In genomic region chr6:54019860-54020259, GRCh38 we compare ENCODE assay signal across 23 cellular contexts.
A peak's percentile ranks its signal among the peaks of the same experiment; 100 is the strongest.
DNase-seq lines count a peak whose midpoint lies in the region; ATAC-seq and TF ChIP-seq lines count a peak whose summit lies in the region.
"Had no signal": no experiment of that assay in that cellular context is flagged by ENCODE, and none has a peak within 500 bp of the region (broad histone marks: within the 10 kb centered on the region; RNA-seq: fewer than 3 reads in every experiment).

No MANE protein-coding gene starts in this region.

- H3K79me2 ChIP-seq in smooth muscle cell (ENCODE audit: low read depth), result no peaks in the 10 kb centered on the region

- H4K20me1 ChIP-seq in smooth muscle cell (ENCODE audit: low read depth), result no peaks in the 10 kb centered on the region

- no peak for TF ChIP-seq CTCF in heart left ventricle (IDR thresholded peaks at IDR 0.05)
- no peak for TF ChIP-seq CTCF in smooth muscle cell (IDR thresholded peaks at IDR 0.05; ENCODE audit: borderline replicate concordance, insufficient read depth, poor library complexity, severe bottlenecking)

- H3K27ac ChIP-seq in heart left ventricle, result peak overlapping the region; percentile 69 to 93 (median 80)
- peak overlapping the region; percentile 25 for H3K27ac ChIP-seq in muscle layer of duodenum (ENCODE audit: low read length)
- no peak overlapping the region for H3K27ac ChIP-seq in smooth muscle cell (ENCODE audit: low read depth)

- H3K4me3 ChIP-seq in heart left ventricle (peak overlapping the region; percentile 19 to 59 (median 48)), muscle layer of duodenum (ENCODE audit: low read depth in 1 of 2, low read length in 2 of 2) (no peak overlapping the region), smooth muscle cell (no peak overlapping the region)
- H3K4me3 ChIP-seq: GM12878 had no signal

- DNase-seq in Right ventricle myocardium superior (no peak), cardiac septum (ENCODE audit: low spot score) (no peak), heart left ventricle (no peak), smooth muscle cell (lab: John Stamatoyannopoulos, UW; ENCODE audit: unreplicated experiment) (no peak), cerebellar nuclear complex (lab: John Stamatoyannopoulos, UW) (no peak), midbrain (lab: John Stamatoyannopoulos, UW) (no peak), NCI-H446 (lab: John Stamatoyannopoulos, UW) (no peak)
- DNase-seq: 8988T; ACHN; BE2C; CD8-positive, alpha-beta memory T cell; DMS 273 treated with DMSO at 0.1 percent for 48 hours; DMS79; GDM1; Karpas-422; NCI-H146; NCI-H2029; NCI-H526 treated with DMSO at 0.1 percent for 48 hours; SK-N-SH had no signal

- peak; percentile 54 for ATAC-seq in Right ventricle myocardium superior (ENCODE audit: poor library complexity)
- ATAC-seq in heart left ventricle, result peak in 3 of 4 donors; percentile 45 to 60 (median 53)
- ATAC-seq: GM12878, HepG2, Panc1 had no signal

- intact Hi-C loops in Right ventricle myocardium superior (cut with DNase I) (no loop called here), cardiac septum (cut with DNase I) (loop anchor here (2.0 kb wide), 1 partner anchor 33 kb away; no protein-coding TSS in a partner anchor), heart left ventricle (cut with DNase I) (loop anchor here in 2 of 10 donors (5.0 to 10.0 kb wide), 3 partner anchors 32 to 55 kb away; no protein-coding TSS in a partner anchor)

- no peak overlapping the region for H3K9ac ChIP-seq in smooth muscle cell (ENCODE audit: low read depth)
- H3K9ac ChIP-seq: SK-N-SH had no signal

- H3K9me3 ChIP-seq in heart left ventricle (no peaks in the 10 kb centered on the region), muscle layer of duodenum (ENCODE audit: control insufficient read depth in 1 of 2, low read length in 2 of 2) (no peaks in the 10 kb centered on the region), smooth muscle cell (replicated peaks; ENCODE audit: low read depth) (no peaks in the 10 kb centered on the region)
- H3K9me3 ChIP-seq: BE2C, SK-N-SH had no signal

- H3K27me3 ChIP-seq in heart left ventricle (no peaks in the 10 kb centered on the region), muscle layer of duodenum (ENCODE audit: low read depth, low read length) (no peaks in the 10 kb centered on the region), smooth muscle cell (ENCODE audit: low read depth) (no peaks in the 10 kb centered on the region)
- H3K27me3 ChIP-seq: BE2C had no signal

- H3K4me2 ChIP-seq in smooth muscle cell, result peak overlapping the region; percentile 55
- H3K4me2 ChIP-seq: SK-N-SH had no signal

- H3K4me1 ChIP-seq in heart left ventricle (peaks cover 0 to 9% (median 0%) of the 10 kb centered on the region in 12 donors), muscle layer of duodenum (ENCODE audit: control insufficient read depth in 1 of 2, insufficient read depth in 2 of 2, low read length in 2 of 2) (no peaks in the 10 kb centered on the region), smooth muscle cell (ENCODE audit: low read depth) (no peaks in the 10 kb centered on the region)
- H3K4me1 ChIP-seq: BE2C had no signal

- H3K36me3 ChIP-seq in heart left ventricle, result no peaks in the 10 kb centered on the region
- no peaks in the 10 kb centered on the region for H3K36me3 ChIP-seq in muscle layer of duodenum (ENCODE audit: control insufficient read depth in 1 of 2, insufficient read depth in 2 of 2, low read length in 2 of 2)
- H3K36me3 ChIP-seq in smooth muscle cell (ENCODE audit: low read depth), result no peaks in the 10 kb centered on the region
- H3K36me3 ChIP-seq: BE2C had no signal

- TF ChIP-seq POLR2A in heart left ventricle (IDR thresholded peaks at IDR 0.05), result no peak

- H2AFZ ChIP-seq in smooth muscle cell (ENCODE audit: low read depth), result peak overlapping the region; percentile 47

- H3F3A ChIP-seq in smooth muscle cell (ENCODE audit: low read depth), result no peaks in the 10 kb centered on the region

Comparison
In these comparisons a context has a peak if more than half of its experiments do, and no peak if none do; other contexts are left out.
1. H3K4me3 ChIP-seq: peak in heart left ventricle (12 of 12); none in muscle layer of duodenum (0 of 2) and smooth muscle cell (single experiment).